Comparison of ENCODE assay signal across 22 cellular contexts in genomic region chr4:156422576-156422975, GRCh38.
DNase-seq lines count a peak whose midpoint lies in the region; ATAC-seq, FAIRE-seq and TF ChIP-seq lines count a peak whose summit lies in the region.
"Had no signal": no experiment of that assay in that cellular context is flagged by ENCODE, and none has a peak within 500 bp of the region (broad histone marks: within the 10 kb centered on the region; RNA-seq: fewer than 3 reads in every experiment).

No MANE protein-coding gene starts in this region.

- CTCF ChIA-PET in K562 (lab: Yijun Ruan, JAX; ENCODE audit: low intra/inter-chr PET ratio) = no interaction called here

- no peak for FAIRE-seq in K562 (lab: Jason Lieb, UNC)
- FAIRE-seq: GM12878, GM19239, H54, HTR-8/SVneo had no signal

- TF ChIP-seq POLR2A in K562 (conservative IDR thresholded peaks at IDR 0.05) = no peak

- H2AFZ ChIP-seq in K562 (ENCODE audit: low read depth, low read length) = no peak overlapping the region

- H3K4me2 ChIP-seq in K562 (ENCODE audit: insufficient read depth, low read length) = no peak overlapping the region

- intact Hi-C loops in K562 (cut with micrococcal nuclease) = no loop called here

- no TSS peak for BruUV-seq in K562 (replicated peaks; lab: Mats Ljungman, UMichigan)

- H3K27me3 ChIP-seq in K562 (ENCODE audit: control insufficient read depth in 2 of 2, insufficient read depth in 2 of 2, low read length in 2 of 2) = no peaks in the 10 kb centered on the region

- no peaks in the 10 kb centered on the region for H3K36me3 ChIP-seq in K562 (ENCODE audit: control insufficient read depth, insufficient read depth, low read length)

- H3K9me1 ChIP-seq in K562 (ENCODE audit: control insufficient read depth, insufficient read depth, low read length) = no peaks in the 10 kb centered on the region

- H3K79me2 ChIP-seq in K562 (ENCODE audit: control insufficient read depth, insufficient read depth, low read length) = no peaks in the 10 kb centered on the region

- in situ Hi-C loops in K562 (cut with MboI) = no loop called here

- no peak overlapping the region for H3K4me3 ChIP-seq in K562
- H3K4me3 ChIP-seq: GM12878 had no signal

- no peak for TF ChIP-seq RAD21 in K562 (CRISPR knock-in tag; conservative IDR thresholded peaks at IDR 0.05 in 1 of 2, IDR thresholded peaks at IDR 0.05 in 1 of 2)

- POLR2A ChIA-PET in K562 (lab: Yijun Ruan, JAX) = no interaction called here

- TF ChIP-seq EP300 in K562 (IDR thresholded peaks at IDR 0.05; ENCODE audit: low read length) = no peak

- no peak overlapping the region for H3K9ac ChIP-seq in K562 (ENCODE audit: insufficient read depth in 1 of 2, low read depth in 2 of 2, low read length in 2 of 2)

- H3K9me3 ChIP-seq in K562 (replicated peaks; ENCODE audit: control insufficient read depth, insufficient read depth, low read depth, low read length) = no peaks in the 10 kb centered on the region; the same call in 1 of the 2 replicates

- ATAC-seq in K562 (no peak), HG02623 (IDR thresholded peaks at IDR 0.05; ENCODE audit: unreplicated experiment) (no peak), GM19397 (IDR thresholded peaks at IDR 0.05; ENCODE audit: unreplicated experiment) (no peak)
- ATAC-seq: GM12878 had no signal

- no peak overlapping the region for H3K27ac ChIP-seq in K562 (ENCODE audit: extremely low read depth, low read depth, low read length)
- H3K27ac ChIP-seq: HL-60 had no signal

- no peaks in the 10 kb centered on the region for H3K4me1 ChIP-seq in K562 (replicated peaks in 1 of 2; ENCODE audit: control insufficient read depth in 2 of 2, insufficient read depth in 2 of 2, low read length in 2 of 2)

- H4K20me1 ChIP-seq in K562 (replicated peaks; ENCODE audit: control insufficient read depth, insufficient read depth, low read length) = no peaks in the 10 kb centered on the region

- DNase-seq in AG08395 (ENCODE audit: low spot score) = peak; percentile 11
- peak; percentile 35 for DNase-seq in HCEC 1CT
- no peak for DNase-seq in K562 (ENCODE audit: extremely low read depth in 1 of 4, low spot score in 3 of 4)
- peak; percentile 11 for DNase-seq in fibroblast of peridontal ligament (ENCODE audit: extremely low read depth)
- no peak for DNase-seq in GM20000 (ENCODE audit: low spot score)
- DNase-seq in NCI-H774 (lab: John Stamatoyannopoulos, UW) = no peak
- DNase-seq: 8988T; Caco-2; CD4-positive, alpha-beta T cell; GF-D8; HFFc6; MV-4-11; NCI-H187 treated with DMSO at 0.1 percent for 48 hours; NCI-H2227 treated with DMSO at 0.1 percent for 48 hours; NCI-H510A treated with DMSO at 0.1 percent for 48 hours had no signal

- WGBS in K562 (ENCODE audit: insufficient coverage, low coverage, missing lambda C conversion rate) = 0% methylated on average over 1 of the region's 1 CpG

- no peak for TF ChIP-seq CTCF in K562 (IDR thresholded peaks at IDR 0.05 in 2 of 3, conservative IDR thresholded peaks at IDR 0.05 in 1 of 3; ENCODE audit: insufficient read depth in 2 of 3, low read depth in 1 of 3, low read length in 3 of 3)
- no peak for TF ChIP-seq CTCF in GM20000 (IDR thresholded peaks at IDR 0.05; ENCODE audit: extremely low read depth, missing control alignments)

TF ChIP-seq in K562, 482 proteins besides CTCF, POLR2A, EP300 and RAD21:
- TF ChIP-seq TBP (optimal IDR thresholded peaks at IDR 0.05; ENCODE audit: low read depth, low read length) (no peak), PTBP1 (IDR thresholded peaks at IDR 0.05; ENCODE audit: low read depth, low read length) (no peak), CEBPG (CRISPR knock-in tag; IDR thresholded peaks at IDR 0.05) (no peak), CEBPG (tag; conservative IDR thresholded peaks at IDR 0.05 in 1 of 2, IDR thresholded peaks at IDR 0.05 in 1 of 2) (peak in 1 of 2 experiments; percentile 86; a peak in 2 of 4 replicates), HDAC3 (IDR thresholded peaks at IDR 0.05; ENCODE audit: borderline replicate concordance, partially characterized antibody) (no peak), CEBPB (tag; IDR thresholded peaks at IDR 0.05) (peak; percentile 31), ZNF551 (CRISPR knock-in tag; IDR thresholded peaks at IDR 0.05) (no peak), ZNF3 (CRISPR knock-in tag; IDR thresholded peaks at IDR 0.05) (no peak), HNRNPK (IDR thresholded peaks at IDR 0.05; ENCODE audit: low read depth, low read length, poor library complexity, severe bottlenecking) (no peak)
- TF ChIP-seq, protein P1, sequence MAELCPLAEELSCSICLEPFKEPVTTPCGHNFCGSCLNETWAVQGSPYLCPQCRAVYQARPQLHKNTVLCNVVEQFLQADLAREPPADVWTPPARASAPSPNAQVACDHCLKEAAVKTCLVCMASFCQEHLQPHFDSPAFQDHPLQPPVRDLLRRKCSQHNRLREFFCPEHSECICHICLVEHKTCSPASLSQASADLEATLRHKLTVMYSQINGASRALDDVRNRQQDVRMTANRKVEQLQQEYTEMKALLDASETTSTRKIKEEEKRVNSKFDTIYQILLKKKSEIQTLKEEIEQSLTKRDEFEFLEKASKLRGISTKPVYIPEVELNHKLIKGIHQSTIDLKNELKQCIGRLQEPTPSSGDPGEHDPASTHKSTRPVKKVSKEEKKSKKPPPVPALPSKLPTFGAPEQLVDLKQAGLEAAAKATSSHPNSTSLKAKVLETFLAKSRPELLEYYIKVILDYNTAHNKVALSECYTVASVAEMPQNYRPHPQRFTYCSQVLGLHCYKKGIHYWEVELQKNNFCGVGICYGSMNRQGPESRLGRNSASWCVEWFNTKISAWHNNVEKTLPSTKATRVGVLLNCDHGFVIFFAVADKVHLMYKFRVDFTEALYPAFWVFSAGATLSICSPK (IDR thresholded peaks at IDR 0.05; ENCODE audit: borderline replicate concordance) = no peak

Comparison
In these comparisons a context has a peak if more than half of its experiments do, and no peak if none do; other contexts are left out.
1. DNase-seq: peak in AG08395 (single experiment), HCEC 1CT (single experiment) and fibroblast of peridontal ligament (single experiment); none in K562 (0 of 4), GM20000 (single experiment) and NCI-H774 (single experiment).